ENCODE assay signal across 10 cellular contexts in the genomic region with DNA sequence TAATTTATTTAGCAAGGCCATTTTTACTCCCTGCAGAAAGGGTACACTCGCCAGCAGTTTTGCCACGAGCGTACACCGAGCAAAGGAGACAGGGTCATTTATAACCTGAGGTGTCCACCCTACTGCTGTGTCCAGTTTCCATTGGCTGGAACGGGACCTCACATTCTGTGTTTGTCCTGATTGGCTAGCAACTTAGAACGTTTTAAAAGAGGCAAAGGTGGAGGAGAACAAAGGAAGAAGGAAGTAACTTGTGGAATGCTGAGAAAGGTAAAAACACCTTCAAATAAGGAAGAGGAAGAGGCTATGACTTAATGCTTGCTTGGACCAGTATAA. TPM values are rescaled to one million over a fixed set of nuclear protein-coding genes. Genes with fewer than 3 reads are reported as not detected.
A peak's percentile ranks its signal among the peaks of the same experiment; 100 is the strongest.
DNase-seq lines count a peak whose midpoint lies in the region; ATAC-seq and TF ChIP-seq lines count a peak whose summit lies in the region.
"Not testable (repeated sequence)": the region's sequence is repeated elsewhere in the genome, so short reads cannot be mapped to it uniquely, and the experiment has no call there.
"Had no signal": no experiment of that assay in that cellular context is flagged by ENCODE, and none has a peak within 500 bp of the region (broad histone marks: within the 10 kb centered on the region; RNA-seq: fewer than 3 reads in every experiment).

No MANE protein-coding gene starts in this region.

- POLR2A ChIA-PET in WTC11 (lab: Charles Lee), result not testable (repeated sequence)
- POLR2A ChIA-PET in naive thymus-derived CD4-positive, alpha-beta T cell (lab: Charles Lee), result interaction anchor here (0.6 to 1.4 kb wide), 12 partner anchors 9 to 534 kb away, joined by 3 to 7 read pairs (median 4); a partner anchor contains a TSS

- peak overlapping the region; percentile 95 for H3K27ac ChIP-seq in CD4-positive, CD25-positive, alpha-beta regulatory T cell (ENCODE audit: insufficient read depth, low read length, poor library complexity, severe bottlenecking)
- H3K27ac ChIP-seq in brain microvascular endothelial cell, result peak overlapping the region; percentile 90
- peak overlapping the region; percentile 90 for H3K27ac ChIP-seq in naive thymus-derived CD4-positive, alpha-beta T cell (ENCODE audit: low read depth, low read length)

- H3K36me3 Mint-ChIP-seq in CD4-positive, CD25-positive, alpha-beta regulatory T cell; naive thymus-derived CD4-positive, alpha-beta T cell: not testable (repeated sequence)
- H3K36me3 Mint-ChIP-seq in WTC11, result peaks cover 18% of the 10 kb centered on the region

- not testable (repeated sequence) for DNase-seq in CD4-positive, CD25-positive, alpha-beta regulatory T cell; stimulated activated naive CD8-positive, alpha-beta T cell treated with anti-CD3 and anti-CD28 coated beads, Interleukin-15, amount 100 ng/mL, for 72 hours
- peak; percentile 89 for DNase-seq in H4 (ENCODE audit: low spot score)
- DNase-seq in NCI-H2196 (lab: John Stamatoyannopoulos, UW; ENCODE audit: unreplicated experiment), result peak; percentile 85
- peak; percentile 15 for DNase-seq in WTC11 (ENCODE audit: low spot score)
- peak; percentile 1 for DNase-seq in brain microvascular endothelial cell
- peak; percentile 47 for DNase-seq in Right ventricle myocardium superior
- DNase-seq in naive thymus-derived CD4-positive, alpha-beta T cell, result peak in 1 of 9 donors; percentile 22

- H3K4me3 Mint-ChIP-seq in CD4-positive, CD25-positive, alpha-beta regulatory T cell, result peak overlapping the region; percentile 92 to 96 (median 94)
- peak overlapping the region; percentile 83 for H3K4me3 Mint-ChIP-seq in WTC11
- peak overlapping the region; percentile 88 to 99 (median 94) for H3K4me3 Mint-ChIP-seq in naive thymus-derived CD4-positive, alpha-beta T cell
- H3K4me3 Mint-ChIP-seq in stimulated activated naive CD8-positive, alpha-beta T cell treated with anti-CD3 and anti-CD28 coated beads, Interleukin-15, amount 100 ng/mL, for 72 hours, result peak overlapping the region; percentile 86 to 96

- CTCF ChIA-PET in WTC11 (lab: Charles Lee), result interaction anchor here (0.6 to 1.2 kb wide), 2 partner anchors 32 to 274 kb away, joined by 3 to 4 read pairs; no protein-coding TSS in a partner anchor
- CTCF ChIA-PET in naive thymus-derived CD4-positive, alpha-beta T cell (lab: Charles Lee), result interaction anchor here (1.2 to 1.6 kb wide), 2 partner anchors 23 to 208 kb away, joined by 3 to 4 read pairs; no protein-coding TSS in a partner anchor

- not testable (repeated sequence) for TF ChIP-seq CTCF in WTC11 (IDR thresholded peaks at IDR 0.05); brain microvascular endothelial cell (IDR thresholded peaks at IDR 0.05; ENCODE audit: low read depth, low read length, missing control alignments)

- not testable (repeated sequence) for H3K9me3 ChIP-seq in CD4-positive, CD25-positive, alpha-beta regulatory T cell (ENCODE audit: control insufficient read depth in 2 of 2, low read length in 2 of 2); naive thymus-derived CD4-positive, alpha-beta T cell (ENCODE audit: control insufficient read depth in 2 of 3, low read length in 3 of 3)

- in situ Hi-C loops in brain microvascular endothelial cell (cut with HindIII; ENCODE audit: low pct_ligation_motif_present, low sequenced_read_pairs), result not testable (repeated sequence)

- peaks cover 10 to 34% (median 22%) of the 10 kb centered on the region in 4 donors for H3K4me1 Mint-ChIP-seq in CD4-positive, CD25-positive, alpha-beta regulatory T cell
- peaks cover 21% of the 10 kb centered on the region for H3K4me1 Mint-ChIP-seq in WTC11
- H3K4me1 Mint-ChIP-seq in naive thymus-derived CD4-positive, alpha-beta T cell, result peaks cover 19 to 33% (median 28%) of the 10 kb centered on the region in 7 donors
- peaks cover 28% of the 10 kb centered on the region for H3K4me1 Mint-ChIP-seq in stimulated activated naive CD8-positive, alpha-beta T cell treated with anti-CD3 and anti-CD28 coated beads, Interleukin-15, amount 100 ng/mL, for 72 hours

- not testable (repeated sequence) for H3K27me3 ChIP-seq in CD4-positive, CD25-positive, alpha-beta regulatory T cell (ENCODE audit: control insufficient read depth, insufficient read depth, low read length); brain microvascular endothelial cell (replicated peaks); naive thymus-derived CD4-positive, alpha-beta T cell (ENCODE audit: control insufficient read depth in 2 of 2, insufficient read depth in 2 of 2, low read length in 2 of 2)

- ATAC-seq in CD4-positive, CD25-positive, alpha-beta regulatory T cell (ENCODE audit: low read depth in 2 of 2); WTC11; naive thymus-derived CD4-positive, alpha-beta T cell: not testable (repeated sequence)
- peak; percentile 35 for ATAC-seq in Right ventricle myocardium superior (ENCODE audit: poor library complexity)
- ATAC-seq in stimulated activated naive CD8-positive, alpha-beta T cell treated with anti-CD3 and anti-CD28 coated beads, Interleukin-15, amount 100 ng/mL, for 72 hours, result peak; percentile 8

- not testable (repeated sequence) for H3K36me3 ChIP-seq in CD4-positive, CD25-positive, alpha-beta regulatory T cell (ENCODE audit: control insufficient read depth, insufficient read depth, low read length); brain microvascular endothelial cell (replicated peaks); naive thymus-derived CD4-positive, alpha-beta T cell (ENCODE audit: control insufficient read depth in 2 of 3, insufficient read depth in 3 of 3, low read length in 3 of 3)

- H3K27me3 Mint-ChIP-seq in CD4-positive, CD25-positive, alpha-beta regulatory T cell; naive thymus-derived CD4-positive, alpha-beta T cell; stimulated activated naive CD8-positive, alpha-beta T cell treated with anti-CD3 and anti-CD28 coated beads, Interleukin-15, amount 100 ng/mL, for 72 hours: not testable (repeated sequence)
- H3K27me3 Mint-ChIP-seq in WTC11 (ENCODE audit: low read depth), result peaks cover 14% of the 10 kb centered on the region

- peak overlapping the region in 2 of 3 donors; percentile 95 to 97 for H3K27ac Mint-ChIP-seq in CD4-positive, CD25-positive, alpha-beta regulatory T cell
- H3K27ac Mint-ChIP-seq in WTC11, result peak overlapping the region; percentile 97
- H3K27ac Mint-ChIP-seq in naive thymus-derived CD4-positive, alpha-beta T cell, result peak overlapping the region in 7 of 9 donors; percentile 93 to 99 (median 97)
- peak overlapping the region; percentile 95 to 99 for H3K27ac Mint-ChIP-seq in stimulated activated naive CD8-positive, alpha-beta T cell treated with anti-CD3 and anti-CD28 coated beads, Interleukin-15, amount 100 ng/mL, for 72 hours

- intact Hi-C loops in Right ventricle myocardium superior (cut with DNase I), result not testable (repeated sequence)
- intact Hi-C loops in naive thymus-derived CD4-positive, alpha-beta T cell (cut with micrococcal nuclease), result loop anchor here (1.0 to 10.0 kb wide), 11 partner anchors 25 to 1149 kb away; a partner anchor contains a TSS

- H3K4me3 ChIP-seq in CD4-positive, CD25-positive, alpha-beta regulatory T cell (ENCODE audit: low read depth, low read length), result peak overlapping the region; percentile 77
- H3K4me3 ChIP-seq in brain microvascular endothelial cell (ENCODE audit: low read depth, low read length), result peak overlapping the region; percentile 64
- peak overlapping the region; percentile 60 for H3K4me3 ChIP-seq in naive thymus-derived CD4-positive, alpha-beta T cell (ENCODE audit: low read length)

- H3K4me1 ChIP-seq in CD4-positive, CD25-positive, alpha-beta regulatory T cell (ENCODE audit: control insufficient read depth, insufficient read depth, low read length, poor library complexity, severe bottlenecking), result peaks cover 10% of the 10 kb centered on the region
- not testable (repeated sequence) for H3K4me1 ChIP-seq in naive thymus-derived CD4-positive, alpha-beta T cell (ENCODE audit: control insufficient read depth in 2 of 2, insufficient read depth in 2 of 2, low read length in 2 of 2)

- not testable (repeated sequence) for H3K9me3 Mint-ChIP-seq in CD4-positive, CD25-positive, alpha-beta regulatory T cell; naive thymus-derived CD4-positive, alpha-beta T cell; stimulated activated naive CD8-positive, alpha-beta T cell treated with anti-CD3 and anti-CD28 coated beads, Interleukin-15, amount 100 ng/mL, for 72 hours
- H3K9me3 Mint-ChIP-seq in WTC11, result peaks cover 31% of the 10 kb centered on the region

RNA-seq across cellular contexts. Expression of a gene that starts 21.9 kb away (rescaled TPM):
- not detected for total RNA-seq in CD4-positive, CD25-positive, alpha-beta regulatory T cell
- polyA plus RNA-seq in CD4-positive, CD25-positive, alpha-beta regulatory T cell, result not detected
- not detected in 2 replicates for total RNA-seq in H4 (2014; rRNA removed; shearing (Covaris generic))
- total RNA-seq in WTC11 (2021) (not detected in 3 replicates), Right ventricle myocardium superior (not detected)
- total RNA-seq in naive thymus-derived CD4-positive, alpha-beta T cell, result under 1 TPM in 1 of 5 experiments, not detected in 4; 0.22 TPM
- not detected for polyA plus RNA-seq in naive thymus-derived CD4-positive, alpha-beta T cell
- total RNA-seq: dermis microvascular lymphatic vessel endothelial cell, RPMI7951 had no signal

RNA-seq across cellular contexts. Expression of a gene that starts 49.9 kb away (rescaled TPM):
- not detected for total RNA-seq in CD4-positive, CD25-positive, alpha-beta regulatory T cell
- polyA plus RNA-seq in CD4-positive, CD25-positive, alpha-beta regulatory T cell, result not detected
- total RNA-seq in H4 (2014; rRNA removed; shearing (Covaris generic)), result not detected in 2 replicates
- total RNA-seq in WTC11 (2021) (not detected in 3 replicates), Right ventricle myocardium superior (not detected)
- not detected for total RNA-seq in naive thymus-derived CD4-positive, alpha-beta T cell
- polyA plus RNA-seq in naive thymus-derived CD4-positive, alpha-beta T cell, result not detected
- total RNA-seq: dermis microvascular lymphatic vessel endothelial cell, RPMI7951 had no signal
